Comparison of ENCODE assay signal across 8 cellular contexts in genomic region chrX:103215037-103215767, GRCh38. TPM values are rescaled to one million over a fixed set of nuclear protein-coding genes. Genes with fewer than 3 reads are reported as not detected.
DNase-seq lines count a peak whose midpoint lies in the region; ATAC-seq, FAIRE-seq and TF ChIP-seq lines count a peak whose summit lies in the region.

Gene BEX4 (plus strand): TSS chrX:103215108. CDS start chrX:103216154, 1,046 bp downstream.

- H2BK120ac ChIP-seq in H1 (replicated peaks; ENCODE audit: low read depth, low read length) (no peak within 1 kb of the TSS), mesendoderm (ENCODE audit: low read depth, low read length) (peak within 1 kb of the TSS; percentile 65)

- no peaks in the 10 kb centered on the region for H3K23me2 ChIP-seq in H1 (ENCODE audit: low read depth, low read length)

- H4K20me1 ChIP-seq in H1 (replicated peaks in 1 of 2; ENCODE audit: control insufficient read depth in 1 of 2, insufficient read depth in 2 of 2, low read length in 2 of 2), result no peaks in the 10 kb centered on the region

- H3K36me3 ChIP-seq in H1 (ENCODE audit: control insufficient read depth in 2 of 4, insufficient read depth in 4 of 4, low read length in 3 of 4), result peaks cover 0 to 13% (median 1%) of the 10 kb centered on the region in 4 experiments; a peak in 1 of 8 replicates
- no peaks in the 10 kb centered on the region for H3K36me3 ChIP-seq in mesendoderm (ENCODE audit: control insufficient read depth, insufficient read depth, low read length)

- peak; percentile 83 to 87 for TF ChIP-seq POLR2A in H1 (IDR thresholded peaks at IDR 0.05; ENCODE audit: control extremely low read depth in 1 of 2, low read depth in 2 of 2, low read length in 2 of 2)

- H3K79me1 ChIP-seq in H1 (ENCODE audit: low read depth, low read length) (no peaks in the 10 kb centered on the region), mesendoderm (ENCODE audit: low read length) (no peaks in the 10 kb centered on the region)

- H3K9me3 ChIP-seq in H1 (ENCODE audit: insufficient read depth in 2 of 2, low read depth in 1 of 2, low read length in 1 of 2), result no peaks in the 10 kb centered on the region

- peak within 1 kb of the TSS; percentile 92; the same call in 1 of the 2 replicates for H4K8ac ChIP-seq in H1 (ENCODE audit: extremely low read depth, insufficient read depth, low read length)
- H4K8ac ChIP-seq in mesendoderm (ENCODE audit: low read depth, low read length), result no peak within 1 kb of the TSS

- H2BK15ac ChIP-seq in H1 (ENCODE audit: low read length) (no peak within 1 kb of the TSS), mesendoderm (replicated peaks; ENCODE audit: low read depth) (no peak within 1 kb of the TSS)

- H2AK5ac ChIP-seq in H1 (ENCODE audit: low read depth, low read length), result no peak within 1 kb of the TSS
- no peak within 1 kb of the TSS for H2AK5ac ChIP-seq in mesendoderm (ENCODE audit: low read length)

- H3K23ac ChIP-seq in H1 (ENCODE audit: insufficient read length) (no peak within 1 kb of the TSS), mesendoderm (ENCODE audit: low read length) (no peak within 1 kb of the TSS)

- WGBS in H1 (ENCODE audit: extremely low coverage in 1 of 2, insufficient coverage in 1 of 2, insufficient read length in 1 of 2, insufficient replicate concordance in 2 of 2, low coverage in 1 of 2, low lambda C conversion rate in 2 of 2, missing lambda C conversion rate in 1 of 2), 2 experiments, result 13% methylated on average over 9 of the region's 67 CpGs; no CpG with 5 or more reads in 1 of the 2 experiments
- WGBS in mesendoderm (ENCODE audit: extremely low coverage, insufficient coverage, low lambda C conversion rate), result no CpG with 5 or more reads among the region's 67 CpGs

- H3K18ac ChIP-seq in H1 (ENCODE audit: extremely low read depth, low read length) (peak within 1 kb of the TSS; percentile 71), mesendoderm (ENCODE audit: low read length) (peak within 1 kb of the TSS; percentile 99)

- H2BK5ac ChIP-seq in H1 (ENCODE audit: low read depth, low read length), result peak within 1 kb of the TSS; percentile 44; the same call in 1 of the 2 replicates
- H2BK5ac ChIP-seq in mesendoderm (ENCODE audit: low read length), result no peak within 1 kb of the TSS

- H2BK20ac ChIP-seq in H1 (ENCODE audit: low read length), result no peak within 1 kb of the TSS

- H2AFZ ChIP-seq in H1 (ENCODE audit: low read length), result no peak within 1 kb of the TSS

- TF ChIP-seq RAD21 in H1 (IDR thresholded peaks at IDR 0.05 in 1 of 2, conservative IDR thresholded peaks at IDR 0.05 in 1 of 2; ENCODE audit: low read depth in 2 of 2, low read length in 2 of 2), result no peak

- peaks cover 0 to 3% (median 0%) of the 10 kb centered on the region in 4 experiments; a peak in 1 of 7 replicates for H3K4me1 ChIP-seq in H1 (replicated peaks in 1 of 4; ENCODE audit: control insufficient read depth in 3 of 4, insufficient read depth in 4 of 4, low read length in 3 of 4)
- no peaks in the 10 kb centered on the region for H3K4me1 ChIP-seq in mesendoderm (ENCODE audit: control insufficient read depth, low read depth, low read length)

- CTCF ChIA-PET in H1 (lab: Charles Lee; ENCODE audit: partially characterized antibody), result no interaction called here

- H3K4ac ChIP-seq in H1 (replicated peaks; ENCODE audit: insufficient read length, low read depth, low read length) (no peak within 1 kb of the TSS), mesendoderm (ENCODE audit: low read depth, low read length) (peak within 1 kb of the TSS; percentile 99)

- H3K27ac ChIP-seq in H1 (ENCODE audit: low read depth, low read length), result peak within 1 kb of the TSS; percentile 85
- H3K27ac ChIP-seq in mesendoderm (ENCODE audit: low read depth, low read length), result peak within 1 kb of the TSS; percentile 78

- peak within 1 kb of the TSS; percentile 37 for H4K5ac ChIP-seq in H1 (ENCODE audit: insufficient read length, low read depth, low read length)
- no peak within 1 kb of the TSS for H4K5ac ChIP-seq in mesendoderm (ENCODE audit: low read length)

- TF ChIP-seq CTCF in H1 (IDR thresholded peaks at IDR 0.05; ENCODE audit: control extremely low read depth in 1 of 3, insufficient read depth in 1 of 3, low read depth in 1 of 3, low read length in 3 of 3), result no peak

- TF ChIP-seq EP300 in H1 (IDR thresholded peaks at IDR 0.05; ENCODE audit: borderline replicate concordance in 1 of 2, low read depth in 2 of 2, low read length in 2 of 2), result no peak

- H3K4me2 ChIP-seq in H1 (ENCODE audit: insufficient read depth in 1 of 2, low read depth in 2 of 2, low read length in 2 of 2) (peak within 1 kb of the TSS; percentile 65 to 68), mesendoderm (ENCODE audit: low read length) (peak within 1 kb of the TSS; percentile 50)

- peak; percentile 82 for DNase-seq in NCI-H146 (lab: John Stamatoyannopoulos, UW)
- no peak for DNase-seq in NCI-H146 treated with DMSO at 0.1 percent for 48 hours (lab: John Stamatoyannopoulos, UW; ENCODE audit: unreplicated experiment)
- DNase-seq in NCI-H2227 treated with DMSO at 0.1 percent for 48 hours (lab: John Stamatoyannopoulos, UW), result peak; percentile 83
- peak; percentile 31 to 59 (median 40) for DNase-seq in activated CD8-positive, alpha-beta memory T cell treated with anti-CD3 and anti-CD28 coated beads for 48 hours (ENCODE audit: low read depth in 2 of 3, low spot score in 2 of 3)
- DNase-seq in H1 (ENCODE audit: low read depth in 1 of 2, low spot score in 2 of 2), result peak; percentile 46 to 84
- DNase-seq in mesendoderm, result peak; percentile 65
- peak; percentile 62 for DNase-seq in stimulated activated CD8-positive, alpha-beta memory T cell treated with anti-CD3 and anti-CD28 coated beads, Interleukin-12 subunit alpha, Interleukin-12 subunit beta, amount 100 ng/mL, for 1 hour (ENCODE audit: low read depth)

- H3K4me3 ChIP-seq in H1 (ENCODE audit: extremely low read depth in 1 of 4, insufficient read depth in 2 of 4, low read depth in 3 of 4, low read length in 4 of 4) (peak within 1 kb of the TSS; percentile 58 to 81 (median 64)), mesendoderm (ENCODE audit: low read length) (peak within 1 kb of the TSS; percentile 64)

- no peak within 1 kb of the TSS for H3K14ac ChIP-seq in H1 (ENCODE audit: insufficient read length)

- no peak within 1 kb of the TSS for H2BK12ac ChIP-seq in H1 (ENCODE audit: low read depth, low read length)

- H3K79me2 ChIP-seq in H1 (ENCODE audit: control insufficient read depth in 1 of 2, insufficient read depth in 2 of 2, low read length in 2 of 2) (0 out of 4 replicates have a peak, but pooled peaks cover 0 to 3% of the 10 kb centered on the region in 2 experiments), mesendoderm (ENCODE audit: control insufficient read depth, insufficient read depth, low read length) (no peaks in the 10 kb centered on the region)

- POLR2A ChIA-PET in H1 (lab: Charles Lee; ENCODE audit: partially characterized antibody), result interaction anchor here (0.7 to 1.3 kb wide), 7 partner anchors 14 to 275 kb away, joined by 3 to 5 read pairs (median 3); no protein-coding TSS in a partner anchor

- ATAC-seq in HG02973 (IDR thresholded peaks at IDR 0.05; ENCODE audit: unreplicated experiment), result peak; percentile 96

- no peak within 1 kb of the TSS for H4K91ac ChIP-seq in H1 (replicated peaks; ENCODE audit: insufficient read length, low read length)

- no peak for FAIRE-seq in H1 (lab: Jason Lieb, UNC)

- H3K27me3 ChIP-seq in H1 (replicated peaks in 1 of 4; ENCODE audit: control insufficient read depth in 3 of 4, extremely low read depth in 1 of 4, insufficient read depth in 3 of 4, low read length in 3 of 4) (no peaks in the 10 kb centered on the region), mesendoderm (ENCODE audit: insufficient read depth, low read length, poor library complexity) (no peaks in the 10 kb centered on the region)

- H3K9ac ChIP-seq in H1 (replicated peaks in 1 of 4; ENCODE audit: extremely low read depth in 1 of 4, low read depth in 3 of 4, low read length in 3 of 4) (peak within 1 kb of the TSS; percentile 71 to 90 (median 78)), mesendoderm (ENCODE audit: low read length) (peak within 1 kb of the TSS; percentile 83)

- no peak within 1 kb of the TSS for H3K56ac ChIP-seq in H1 (replicated peaks; ENCODE audit: insufficient read length, low read depth, low read length)
- peak within 1 kb of the TSS; percentile 88 for H3K56ac ChIP-seq in mesendoderm (ENCODE audit: low read length)

TF ChIP-seq in H1, 55 proteins besides CTCF, POLR2A, EP300 and RAD21 (continues in another document):
- peak; percentile 88 for TF ChIP-seq USF2 (IDR thresholded peaks at IDR 0.05; ENCODE audit: low read length)
- no peak for TF ChIP-seq CBX8 (IDR thresholded peaks at IDR 0.05; ENCODE audit: borderline replicate concordance, low read depth, low read length)
- no peak for TF ChIP-seq RXRA (IDR thresholded peaks at IDR 0.05; ENCODE audit: insufficient read depth, low read depth, low read length)
- no peak for TF ChIP-seq ATF3 (IDR thresholded peaks at IDR 0.05; ENCODE audit: insufficient read depth, low read depth, low read length)
- no peak for TF ChIP-seq CEBPB (IDR thresholded peaks at IDR 0.05; ENCODE audit: low read depth, low read length)
- no peak for TF ChIP-seq JUN (IDR thresholded peaks at IDR 0.05; ENCODE audit: low read depth, low read length)
- TF ChIP-seq FOSL1 (IDR thresholded peaks at IDR 0.05; ENCODE audit: insufficient read depth, low read depth, low read length), result no peak
- TF ChIP-seq POU5F1 (IDR thresholded peaks at IDR 0.05; ENCODE audit: low read depth, low read length), result no peak

RNA-seq across cellular contexts. Expression of gene BEX4, which starts in this region (rescaled TPM):
- total RNA-seq in H1 (2021; fragmentation: NEBNext Ultra II Directional; extraction: Animal tissue kit (Norgen Biotek cat#: 25700)), result 45.1 TPM in 2 replicates
- 16.2 and 27.2 TPM in 2 replicates for polyA plus RNA-seq in H1 (2011; rRNA removed)
- 51.6 TPM for polyA plus RNA-seq in H1 (2011; cell fraction: cytosol; rRNA removed)
- polyA plus RNA-seq in H1 (2011; cell fraction: nucleus; rRNA removed), result 7.4 TPM
- 39.8 to 72.4 TPM (median 43.6 TPM) in 4 replicates for polyA plus RNA-seq in H1 (2012, experiment 1 of 2)
- 17.3 TPM for polyA plus RNA-seq in H1 (2012, experiment 2 of 2)
- 68.3 TPM for polyA plus RNA-seq in H1 (2013, experiment 1 of 2)
- 66.6 TPM for polyA plus RNA-seq in H1 (2013, experiment 2 of 2)
- polyA minus RNA-seq in H1 (2011; rRNA and poly(A)+ RNA removed), result 6.0 and 6.2 TPM in 2 replicates
- 8.0 TPM for polyA minus RNA-seq in H1 (2011; cell fraction: cytosol; rRNA and poly(A)+ RNA removed)
- polyA minus RNA-seq in H1 (2011; cell fraction: nucleus; rRNA and poly(A)+ RNA removed), result 9.1 TPM
- 127 TPM for polyA plus RNA-seq in mesendoderm (2013, experiment 1 of 2)
- polyA plus RNA-seq in mesendoderm (2013, experiment 2 of 2), result 122 TPM
